Comparison of ENCODE assay signal across 8 cellular contexts in genomic region chr5:134140530-134141201, GRCh38. TPM values are rescaled to one million over a fixed set of nuclear protein-coding genes. Genes with fewer than 3 reads are reported as not detected.
DNase-seq lines count a peak whose midpoint lies in the region; ATAC-seq and TF ChIP-seq lines count a peak whose summit lies in the region.

No MANE protein-coding gene starts in this region.

- H3K4me1 ChIP-seq in testis = no peaks in the 10 kb centered on the region

- in situ Hi-C loops in G401 (cut with HindIII; ENCODE audit: low sequenced_read_pairs) = no loop called here

- TF ChIP-seq POLR2A in testis (IDR thresholded peaks at IDR 0.05) = no peak

- TF ChIP-seq CTCF in testis (IDR thresholded peaks at IDR 0.05) = peak; percentile 37 to 76 (median 52)

- H3K9me3 ChIP-seq in testis = no peaks in the 10 kb centered on the region

- no peak overlapping the region for H3K27ac ChIP-seq in testis

- H3K36me3 ChIP-seq in testis (ENCODE audit: low read depth, missing control alignments) = no peaks in the 10 kb centered on the region

- H3K27me3 ChIP-seq in testis = no peaks in the 10 kb centered on the region

- ATAC-seq in HG02642 (IDR thresholded peaks at IDR 0.05; ENCODE audit: poor library complexity, unreplicated experiment) = peak; percentile 50

- intact Hi-C loops in testis (cut with DNase I; ENCODE audit: low total_unique reads) = no loop called here

- 54 to 60% methylated on average over 7 to 8 of the region's 8 CpGs for WGBS in testis, 2 donors

- DNase-seq in G401 (ENCODE audit: low spot score) (peak; percentile 85), NCI-H460 (ENCODE audit: extremely low read depth, low read depth) (peak; percentile 62), lung microvascular endothelial cell (ENCODE audit: low read depth in 2 of 2) (peak; percentile 68 to 80), testis (peak; percentile 80), NCI-H187 (lab: John Stamatoyannopoulos, UW) (no peak)
- DNase-seq in activated CD4-positive, alpha-beta T cell treated with anti-CD3 and anti-CD28 coated beads for 1 hour = peak; percentile 47
- peak; percentile 46 for DNase-seq in effector CD8-positive, alpha-beta T cell (lab: John Stamatoyannopoulos, UW)

- H3K4me3 ChIP-seq in testis = no peak overlapping the region

RNA-seq across cellular contexts. Expression of gene TCF7, which starts 26.2 kb away (rescaled TPM):
- total RNA-seq in G401 (2014; rRNA removed; shearing (Covaris generic)) = 5.0 and 11.1 TPM in 2 replicates
- 0.42 TPM in 1 of 2 replicates, not detected in the other for total RNA-seq in NCI-H460 (2014; rRNA removed; shearing (Covaris generic))
- 0.06 and 0.68 TPM in 2 replicates for polyA plus RNA-seq in NCI-H460 (2014; cell fraction: nucleus; rRNA removed)
- total RNA-seq in lung microvascular endothelial cell = under 0.01 and 0.22 TPM in 2 replicates
- total RNA-seq in testis = 10 to 100 TPM; 15.2 to 16.1 TPM
- 9.9 TPM for polyA plus RNA-seq in testis (ENCODE audit: insufficient read depth, low read depth, low replicate concordance)

RNA-seq across cellular contexts. Expression of gene SKP1, which starts 36.1 kb away (rescaled TPM):
- 396 and 436 TPM in 2 replicates for total RNA-seq in G401 (2014; rRNA removed; shearing (Covaris generic))
- 412 and 435 TPM in 2 replicates for total RNA-seq in NCI-H460 (2014; rRNA removed; shearing (Covaris generic))
- polyA plus RNA-seq in NCI-H460 (2014; cell fraction: nucleus; rRNA removed) = 282 and 326 TPM in 2 replicates
- 119 and 126 TPM in 2 replicates for total RNA-seq in lung microvascular endothelial cell
- total RNA-seq in testis = 100 to 1,000 TPM; 336 to 459 TPM
- 919 TPM for polyA plus RNA-seq in testis (ENCODE audit: insufficient read depth, low read depth, low replicate concordance)

Comparison
In these comparisons a context has a peak if more than half of its experiments do, and no peak if none do; other contexts are left out.
1. DNase-seq: peak in G401 (single experiment), NCI-H460 (single experiment), activated CD4-positive, alpha-beta T cell treated with anti-CD3 and anti-CD28 coated beads for 1 hour (single experiment), effector CD8-positive, alpha-beta T cell (single experiment), lung microvascular endothelial cell (2 of 2) and testis (single experiment); none in NCI-H187 (0 of 2).